In the genomic region with DNA sequence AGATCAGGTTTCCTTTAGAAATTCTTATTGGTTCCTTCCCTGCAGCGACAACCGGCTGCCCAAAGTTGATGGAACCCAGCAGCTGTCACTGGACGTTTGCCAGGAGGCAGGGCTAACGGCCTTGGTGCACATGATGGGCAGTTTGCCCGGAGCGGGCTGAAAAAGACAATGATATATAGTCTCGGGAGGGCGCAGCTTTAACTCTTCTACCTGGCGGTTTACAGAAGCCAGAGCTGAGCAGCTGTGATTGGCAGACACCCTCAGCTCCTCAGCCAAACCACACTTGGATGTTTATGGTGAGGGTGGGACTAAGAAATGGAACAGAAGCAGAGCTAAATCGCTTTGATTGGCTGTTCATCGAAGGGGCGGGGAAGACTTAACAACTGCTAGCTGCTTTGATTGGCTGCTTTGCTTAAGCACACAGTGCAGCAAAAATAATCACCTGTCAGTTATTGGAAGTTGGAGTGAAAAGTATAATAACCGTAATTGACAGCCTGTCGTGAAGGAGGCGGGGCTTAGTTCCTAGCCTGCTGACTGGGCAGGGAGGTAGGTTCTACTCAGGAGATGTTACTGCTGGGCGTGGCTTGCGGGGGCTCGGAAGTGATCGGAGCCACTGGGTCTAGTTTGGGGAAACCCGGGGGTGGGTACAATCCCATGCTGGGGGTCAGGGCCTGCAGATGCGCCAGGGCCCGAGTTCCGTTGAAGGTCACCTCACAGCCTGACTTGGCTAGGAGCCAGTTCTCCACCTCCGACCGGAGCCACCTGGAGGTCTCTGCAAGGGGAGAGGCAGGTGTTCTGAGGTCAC, we compare ENCODE assay signal across 8 cellular contexts. TPM values are rescaled to one million over a fixed set of nuclear protein-coding genes. Genes with fewer than 3 reads are reported as not detected.
DNase-seq lines count a peak whose midpoint lies in the region; ATAC-seq lines count a peak whose summit lies in the region.

No MANE protein-coding gene starts in this region.

- H3K9me3 Mint-ChIP-seq in IgD-negative memory B cell: no peaks in the 10 kb centered on the region
- no peaks in the 10 kb centered on the region for H3K9me3 Mint-ChIP-seq in activated T-cell treated with anti-CD3 and anti-CD28 coated beads, Interleukin-2, amount 50 U/mL, for 4 hours

- H3K27me3 Mint-ChIP-seq in IgD-negative memory B cell: no peaks in the 10 kb centered on the region
- no peaks in the 10 kb centered on the region for H3K27me3 Mint-ChIP-seq in activated T-cell treated with anti-CD3 and anti-CD28 coated beads, Interleukin-2, amount 50 U/mL, for 4 hours (ENCODE audit: low read depth)

- peaks cover 3 to 18% of the 10 kb centered on the region in 2 donors for H3K36me3 ChIP-seq in muscle layer of duodenum (ENCODE audit: control insufficient read depth in 1 of 2, insufficient read depth in 2 of 2, low read length in 2 of 2)

- H3K4me1 ChIP-seq in muscle layer of duodenum (ENCODE audit: control insufficient read depth in 1 of 2, insufficient read depth in 2 of 2, low read length in 2 of 2): peaks cover 26 to 49% of the 10 kb centered on the region in 2 donors

- DNase-seq in DMS153 treated with DMSO at 0.1 percent for 48 hours (lab: John Stamatoyannopoulos, UW; ENCODE audit: unreplicated experiment): peak; percentile 97
- DNase-seq in OCI-M1 (lab: John Stamatoyannopoulos, UW): peak; percentile 100
- DNase-seq in activated T-cell treated with anti-CD3 and anti-CD28 coated beads, Interleukin-2, amount 50 U/mL, for 4 hours: peak; percentile 90
- DNase-seq in stimulated activated CD8-positive, alpha-beta memory T cell treated with anti-CD3 and anti-CD28 coated beads, Interleukin-7, amount 100 ng/mL, for 1 hour (ENCODE audit: low read depth in 2 of 2): peak; percentile 71 to 85

- no peaks in the 10 kb centered on the region for H3K27me3 ChIP-seq in muscle layer of duodenum (ENCODE audit: low read depth, low read length)

- H3K27ac Mint-ChIP-seq in IgD-negative memory B cell: peak overlapping the region; percentile 88 to 100 (median 99)

- H3K4me1 Mint-ChIP-seq in IgD-negative memory B cell: peaks cover 17 to 35% (median 31%) of the 10 kb centered on the region in 3 donors
- H3K4me1 Mint-ChIP-seq in activated T-cell treated with anti-CD3 and anti-CD28 coated beads, Interleukin-2, amount 50 U/mL, for 4 hours (ENCODE audit: low read depth): peaks cover 61% of the 10 kb centered on the region

- ATAC-seq in GM21576 (IDR thresholded peaks at IDR 0.05; ENCODE audit: unreplicated experiment) (peak; percentile 57), esophagus mucosa (peak; percentile 81)
- ATAC-seq in activated T-cell treated with anti-CD3 and anti-CD28 coated beads, Interleukin-2, amount 50 U/mL, for 4 hours: peak; percentile 63 to 73

- peak overlapping the region; percentile 68 to 73 for H3K4me3 ChIP-seq in muscle layer of duodenum (ENCODE audit: low read depth in 1 of 2, low read length in 2 of 2)

- no peaks in the 10 kb centered on the region for H3K9me3 ChIP-seq in muscle layer of duodenum (ENCODE audit: control insufficient read depth in 1 of 2, low read length in 2 of 2)

- H3K36me3 Mint-ChIP-seq in IgD-negative memory B cell: peaks cover 12% of the 10 kb centered on the region
- H3K36me3 Mint-ChIP-seq in activated T-cell treated with anti-CD3 and anti-CD28 coated beads, Interleukin-2, amount 50 U/mL, for 4 hours (ENCODE audit: insufficient read depth): peaks cover 15% of the 10 kb centered on the region

- peak overlapping the region; percentile 91 to 100 (median 98) for H3K4me3 Mint-ChIP-seq in IgD-negative memory B cell
- H3K4me3 Mint-ChIP-seq in activated T-cell treated with anti-CD3 and anti-CD28 coated beads, Interleukin-2, amount 50 U/mL, for 4 hours: peak overlapping the region; percentile 89

- peak overlapping the region; percentile 94 for H3K27ac ChIP-seq in muscle layer of duodenum (ENCODE audit: low read length)

RNA-seq across cellular contexts. Expression of gene EMP3, which starts 7.5 kb away (rescaled TPM):
- polyA plus RNA-seq in IgD-negative memory B cell: 586 TPM
- 100 to 1,000 TPM; 187 to 207 (median 196) TPM for total RNA-seq in activated T-cell treated with anti-CD3 and anti-CD28 coated beads, Interleukin-2, amount 50 U/mL, for 4 hours
- total RNA-seq in esophagus mucosa: 7.6 TPM

RNA-seq across cellular contexts. Expression of gene TMEM143, which starts 30.9 kb away (rescaled TPM):
- 16.2 TPM for polyA plus RNA-seq in IgD-negative memory B cell
- total RNA-seq in activated T-cell treated with anti-CD3 and anti-CD28 coated beads, Interleukin-2, amount 50 U/mL, for 4 hours: 1 to 10 TPM; 5.2 to 6.4 (median 5.6) TPM
- total RNA-seq in esophagus mucosa: 5.5 TPM

RNA-seq across cellular contexts. Expression of gene SYNGR4, which starts 31.3 kb away (rescaled TPM):
- not detected for polyA plus RNA-seq in IgD-negative memory B cell
- not detected for total RNA-seq in activated T-cell treated with anti-CD3 and anti-CD28 coated beads, Interleukin-2, amount 50 U/mL, for 4 hours
- not detected for total RNA-seq in esophagus mucosa

RNA-seq across cellular contexts. Expression of gene KDELR1, which starts 58.5 kb away (rescaled TPM):
- 29.2 TPM for polyA plus RNA-seq in IgD-negative memory B cell
- 10 to 100 TPM; 58.6 to 63.8 (median 61.3) TPM for total RNA-seq in activated T-cell treated with anti-CD3 and anti-CD28 coated beads, Interleukin-2, amount 50 U/mL, for 4 hours
- 86.6 TPM for total RNA-seq in esophagus mucosa

Comparison
In these comparisons a context has a peak if more than half of its experiments do, and no peak if none do; other contexts are left out.
1. Peak in every context shown above with its lines: DNase-seq, ATAC-seq, H3K4me3 ChIP-seq and H3K27ac ChIP-seq.
2. RNA of gene EMP3, which starts 7.5 kb away (total RNA-seq): 187 to 207 TPM in activated T-cell treated with anti-CD3 and anti-CD28 coated beads, Interleukin-2, amount 50 U/mL, for 4 hours; 7.6 TPM in esophagus mucosa (single experiment); every median in the first group is over 10 times any median in the second.